11 cellular contexts compared by ENCODE assay signal in the genomic region with DNA sequence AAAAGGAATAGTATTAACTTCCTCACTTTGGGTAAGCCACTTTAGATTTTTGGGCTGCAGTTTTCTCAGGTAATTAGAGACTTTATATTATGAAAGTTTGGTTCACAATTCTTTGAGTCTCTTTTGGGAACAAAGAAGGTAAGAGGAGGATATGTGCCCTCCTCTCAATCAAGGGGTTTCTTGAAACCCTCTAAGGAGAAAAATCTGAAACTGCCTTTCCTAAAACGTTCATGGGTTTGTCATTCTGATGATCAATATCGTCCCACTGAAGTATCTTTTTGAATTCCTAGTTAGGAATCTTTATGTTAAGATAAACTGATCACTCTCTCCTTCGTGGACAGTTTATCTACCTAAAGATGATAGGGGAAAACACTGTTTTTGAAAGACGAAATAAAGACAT. TPM values are rescaled to one million over a fixed set of nuclear protein-coding genes. Genes with fewer than 3 reads are reported as not detected.
DNase-seq lines count a peak whose midpoint lies in the region; ATAC-seq lines count a peak whose summit lies in the region.
"Had no signal": no experiment of that assay in that cellular context is flagged by ENCODE, and none has a peak within 500 bp of the region (broad histone marks: within the 10 kb centered on the region; RNA-seq: fewer than 3 reads in every experiment).

No MANE protein-coding gene starts in this region.

- POLR2A ChIA-PET in activated CD8-positive, alpha-beta T cell treated with anti-CD3 and anti-CD28 coated beads, Interleukin-2, amount 10 ng/mL, durations not matched to agents 7 days and 5 days (lab: Charles Lee): interaction anchor here (6.6 kb wide), 1 partner anchor 56 kb away, joined by 176 read pairs; a partner anchor contains a TSS

- H3K36me3 Mint-ChIP-seq in activated T-cell treated with anti-CD3 and anti-CD28 coated beads, Interleukin-2, amount 50 U/mL, for 24 hours (ENCODE audit: low read depth): peaks cover 69% of the 10 kb centered on the region
- H3K36me3 Mint-ChIP-seq in activated CD8-positive, alpha-beta T cell treated with anti-CD3 and anti-CD28 coated beads, Interleukin-2, amount 10 ng/mL, durations not matched to agents 7 days and 5 days (ENCODE audit: low read depth): peaks cover 39% of the 10 kb centered on the region
- peaks cover 11 to 29% (median 29%) of the 10 kb centered on the region in 3 donors for H3K36me3 Mint-ChIP-seq in immature natural killer cell

- H3K27ac Mint-ChIP-seq in activated T-cell treated with anti-CD3 and anti-CD28 coated beads, Interleukin-2, amount 50 U/mL, for 24 hours: peak overlapping the region; percentile 30
- H3K27ac Mint-ChIP-seq in activated CD8-positive, alpha-beta T cell treated with anti-CD3 and anti-CD28 coated beads, Interleukin-2, amount 10 ng/mL, durations not matched to agents 7 days and 5 days: no peak overlapping the region
- H3K27ac Mint-ChIP-seq in immature natural killer cell: peak overlapping the region; percentile 26 to 96 (median 60)

- peaks cover 10% of the 10 kb centered on the region for H3K4me1 ChIP-seq in stomach smooth muscle (ENCODE audit: control insufficient read depth, insufficient read depth, low read length)

- no peaks in the 10 kb centered on the region for H3K27me3 Mint-ChIP-seq in activated T-cell treated with anti-CD3 and anti-CD28 coated beads, Interleukin-2, amount 50 U/mL, for 24 hours
- no peaks in the 10 kb centered on the region for H3K27me3 Mint-ChIP-seq in activated CD8-positive, alpha-beta T cell treated with anti-CD3 and anti-CD28 coated beads, Interleukin-2, amount 10 ng/mL, durations not matched to agents 7 days and 5 days (ENCODE audit: low read depth)
- peaks cover 6 to 12% (median 12%) of the 10 kb centered on the region in 3 donors for H3K27me3 Mint-ChIP-seq in immature natural killer cell (ENCODE audit: low read depth in 3 of 3)

- H3K36me3 ChIP-seq in stomach smooth muscle (ENCODE audit: control insufficient read depth in 2 of 2, insufficient read depth in 2 of 2, low read length in 2 of 2): peaks cover 6 to 12% of the 10 kb centered on the region in 2 donors
- H3K36me3 ChIP-seq: BLaER1 had no signal

- H3K4me1 Mint-ChIP-seq in activated T-cell treated with anti-CD3 and anti-CD28 coated beads, Interleukin-2, amount 50 U/mL, for 24 hours (ENCODE audit: low read depth): peaks cover 62% of the 10 kb centered on the region
- H3K4me1 Mint-ChIP-seq in activated CD8-positive, alpha-beta T cell treated with anti-CD3 and anti-CD28 coated beads, Interleukin-2, amount 10 ng/mL, durations not matched to agents 7 days and 5 days (ENCODE audit: low read depth): peaks cover 36% of the 10 kb centered on the region
- H3K4me1 Mint-ChIP-seq in immature natural killer cell: peaks cover 43 to 61% of the 10 kb centered on the region in 2 donors

- H3K9me3 Mint-ChIP-seq in activated T-cell treated with anti-CD3 and anti-CD28 coated beads, Interleukin-2, amount 50 U/mL, for 24 hours: peaks cover 8% of the 10 kb centered on the region
- H3K9me3 Mint-ChIP-seq in activated CD8-positive, alpha-beta T cell treated with anti-CD3 and anti-CD28 coated beads, Interleukin-2, amount 10 ng/mL, durations not matched to agents 7 days and 5 days (ENCODE audit: insufficient read depth): no peaks in the 10 kb centered on the region
- H3K9me3 Mint-ChIP-seq in immature natural killer cell: no peaks in the 10 kb centered on the region

- ATAC-seq in activated CD8-positive, alpha-beta T cell treated with anti-CD3 and anti-CD28 coated beads, Interleukin-2, amount 10 ng/mL, durations not matched to agents 7 days and 5 days: no peak
- ATAC-seq in GM19035 (IDR thresholded peaks at IDR 0.05; ENCODE audit: unreplicated experiment): no peak
- no peak for ATAC-seq in GM18861 (IDR thresholded peaks at IDR 0.05; ENCODE audit: unreplicated experiment)

- H3K27me3 ChIP-seq in stomach smooth muscle (ENCODE audit: control insufficient read depth in 1 of 2, insufficient read depth in 2 of 2, low read length in 2 of 2): no peaks in the 10 kb centered on the region
- H3K27me3 ChIP-seq: BLaER1 had no signal

- H3K9me3 ChIP-seq in stomach smooth muscle (ENCODE audit: control insufficient read depth in 2 of 2, low read length in 2 of 2): no peaks in the 10 kb centered on the region

- H3K9ac ChIP-seq in stomach smooth muscle (ENCODE audit: low read length in 2 of 2): peak overlapping the region in 1 of 2 donors; percentile 97
- H3K9ac ChIP-seq: BLaER1 had no signal

- H3K27ac ChIP-seq in stomach smooth muscle (ENCODE audit: low read length): no peak overlapping the region
- H3K27ac ChIP-seq: BLaER1 had no signal

- peak overlapping the region; percentile 84 to 87 for H3K4me3 ChIP-seq in stomach smooth muscle (ENCODE audit: low read length in 2 of 2)
- H3K4me3 ChIP-seq: BLaER1 had no signal

- DNase-seq in activated T-cell treated with anti-CD3 and anti-CD28 coated beads, Interleukin-2, amount 50 U/mL, for 24 hours: no peak
- DNase-seq in activated T-cell treated with anti-CD3 and anti-CD28 coated beads for 4 hours (no peak), immature natural killer cell (no peak), NCI-H1436 (lab: John Stamatoyannopoulos, UW) (no peak)
- no peak for DNase-seq in activated CD8-positive, alpha-beta T cell treated with anti-CD3 and anti-CD28 coated beads, Interleukin-2, amount 10 ng/mL, durations not matched to agents 7 days and 5 days
- DNase-seq: NCI-H226 had no signal

- peak overlapping the region; percentile 92 for H3K4me3 Mint-ChIP-seq in activated T-cell treated with anti-CD3 and anti-CD28 coated beads, Interleukin-2, amount 50 U/mL, for 24 hours
- H3K4me3 Mint-ChIP-seq in activated CD8-positive, alpha-beta T cell treated with anti-CD3 and anti-CD28 coated beads, Interleukin-2, amount 10 ng/mL, durations not matched to agents 7 days and 5 days: peak overlapping the region; percentile 93
- H3K4me3 Mint-ChIP-seq in immature natural killer cell: peak overlapping the region; percentile 62 to 80 (median 65)

- CTCF ChIA-PET in activated CD8-positive, alpha-beta T cell treated with anti-CD3 and anti-CD28 coated beads, Interleukin-2, amount 10 ng/mL, durations not matched to agents 7 days and 5 days (lab: Charles Lee): interaction anchor here (4.5 kb wide), 1 partner anchor 56 kb away, joined by 40 read pairs; a partner anchor contains a TSS

RNA-seq across cellular contexts. Expression of a gene that starts 42.4 kb away (rescaled TPM):
- total RNA-seq in activated CD8-positive, alpha-beta T cell treated with anti-CD3 and anti-CD28 coated beads, Interleukin-2, amount 10 ng/mL, durations not matched to agents 7 days and 5 days: not detected
- not detected for polyA plus RNA-seq in immature natural killer cell
- total RNA-seq: glomerular endothelial cell had no signal

RNA-seq across cellular contexts. Expression of a gene that starts 56.1 kb away (rescaled TPM):
- total RNA-seq in activated CD8-positive, alpha-beta T cell treated with anti-CD3 and anti-CD28 coated beads, Interleukin-2, amount 10 ng/mL, durations not matched to agents 7 days and 5 days: 10 to 100 TPM; 22.9 to 24.2 TPM
- 10 to 100 TPM; 11.6 to 17.9 (median 14.3) TPM for polyA plus RNA-seq in immature natural killer cell
